ENCODE assay signal across 15 cellular contexts in genomic region chr12:68432622-68433021, GRCh38.
"Had no signal": no experiment of that assay in that cellular context is flagged by ENCODE, and none has a peak within 500 bp of the region (broad histone marks: within the 10 kb centered on the region; RNA-seq: fewer than 3 reads in every experiment).

No MANE protein-coding gene starts in this region.

- H3K36me3 ChIP-seq: ascending aorta, lower lobe of right lung had no signal

- H3K27me3 Mint-ChIP-seq: naive thymus-derived CD4-positive, alpha-beta T cell had no signal

- H3K27ac Mint-ChIP-seq: naive thymus-derived CD4-positive, alpha-beta T cell had no signal

- H3K27ac ChIP-seq: ascending aorta, lower lobe of right lung had no signal

- H3K4me3 Mint-ChIP-seq: naive thymus-derived CD4-positive, alpha-beta T cell had no signal

- H3K27me3 ChIP-seq: ascending aorta had no signal

- DNase-seq: activated CD4-positive, alpha-beta T cell treated with anti-CD3 and anti-CD28 coated beads, Interleukin-2, amount 50 U/mL, for 1 hour; activated CD8-positive, alpha-beta memory T cell treated with anti-CD3 and anti-CD28 coated beads for 24 hours; activated naive CD4-positive, alpha-beta T cell treated with Interleukin-2 at 50 U/mL for 16 hours; hippocampal formation; kidney glomerular epithelial cell; lower lobe of right lung; midbrain; naive thymus-derived CD4-positive, alpha-beta T cell; stimulated activated CD4-positive, alpha-beta T cell treated with anti-CD3 and anti-CD28 coated beads, Interleukin-15, amount 100 ng/mL, for 24 hours; stimulated activated CD4-positive, alpha-beta T cell treated with anti-CD3 and anti-CD28 coated beads, Interleukin-4, amount 100 ng/mL, for 1 hour; stimulated activated naive CD8-positive, alpha-beta T cell treated with anti-CD3 and anti-CD28 coated beads, Interleukin-15, Interleukin-2, amounts not matched to agents 100 U/mL and 50 U/mL, for 24 hours; trophoblast cell had no signal

- H3K9me3 ChIP-seq: ascending aorta had no signal

- H3K4me1 ChIP-seq: ascending aorta, lower lobe of right lung had no signal

- ATAC-seq: activated CD4-positive, CD25-positive, alpha-beta regulatory T cell treated with anti-CD3 and anti-CD28 coated beads, Interleukin-2, amount 50 U/mL, for 24 hours; esophagus mucosa; naive thymus-derived CD4-positive, alpha-beta T cell; stimulated activated naive CD8-positive, alpha-beta T cell treated with anti-CD3 and anti-CD28 coated beads, Interleukin-15, Interleukin-2, amounts not matched to agents 100 U/mL and 50 U/mL, for 24 hours had no signal

- H3K4me3 ChIP-seq: ascending aorta, lower lobe of right lung had no signal
